8 cellular contexts compared by ENCODE assay signal in the genomic region with DNA sequence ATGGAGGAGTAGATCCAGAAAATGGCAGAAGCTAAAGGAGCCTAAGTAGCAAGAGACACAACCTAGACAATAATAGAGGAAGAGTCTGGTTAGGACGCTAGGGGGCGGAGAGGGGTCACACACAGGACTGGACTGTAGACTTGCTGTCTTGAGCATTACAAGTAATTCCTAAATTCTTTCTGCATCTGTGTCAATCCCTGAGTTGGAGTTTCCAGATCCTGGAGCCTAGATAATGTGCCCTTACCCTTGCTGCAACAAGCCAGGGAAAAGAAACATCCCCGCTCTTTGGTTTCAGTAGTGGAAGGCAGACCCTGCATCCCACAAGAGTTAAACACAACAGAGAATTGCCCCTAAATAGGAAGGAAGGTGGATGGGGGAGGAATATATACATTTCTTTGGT. TPM values are rescaled to one million over a fixed set of nuclear protein-coding genes. Genes with fewer than 3 reads are reported as not detected.
DNase-seq lines count a peak whose midpoint lies in the region; ATAC-seq and TF ChIP-seq lines count a peak whose summit lies in the region.

No MANE protein-coding gene starts in this region.

- dilution Hi-C loops in mammary epithelial cell (cut with HindIII; ENCODE audit: low sequenced_read_pairs) = no loop called here

- WGBS in mammary epithelial cell (ENCODE audit: low coverage, missing lambda C conversion rate) = 33% methylated on average over 3 of the region's 3 CpGs

- no peaks in the 10 kb centered on the region for H3K4me1 ChIP-seq in mammary epithelial cell (ENCODE audit: insufficient read depth, low read length)

- no peak overlapping the region for H3K4me2 ChIP-seq in mammary epithelial cell (ENCODE audit: insufficient read depth, low read depth, low read length)

- peak; percentile 90 to 92 for TF ChIP-seq CTCF in mammary epithelial cell (conservative IDR thresholded peaks at IDR 0.05 in 1 of 2, IDR thresholded peaks at IDR 0.05 in 1 of 2; ENCODE audit: extremely low read depth in 1 of 2, insufficient read depth in 1 of 2, low read depth in 1 of 2, low read length in 2 of 2)
- TF ChIP-seq CTCF in kidney epithelial cell (IDR thresholded peaks at IDR 0.05; ENCODE audit: insufficient read depth, low read length, poor library complexity, severe bottlenecking) = peak; percentile 93

- H3K9ac ChIP-seq in mammary epithelial cell (ENCODE audit: insufficient read depth, low read length) = no peak overlapping the region

- no peaks in the 10 kb centered on the region for H4K20me1 ChIP-seq in mammary epithelial cell (ENCODE audit: insufficient read depth, low read length)

- H3K79me2 ChIP-seq in mammary epithelial cell (ENCODE audit: insufficient read depth, low read length) = no peaks in the 10 kb centered on the region

- no peaks in the 10 kb centered on the region for H3K9me3 ChIP-seq in mammary epithelial cell (replicated peaks; ENCODE audit: insufficient read depth, low read length)

- H3K4me3 ChIP-seq in mammary epithelial cell (replicated peaks in 1 of 3; ENCODE audit: insufficient read depth in 1 of 3, low read depth in 2 of 3, low read length in 3 of 3) = no peak overlapping the region
- H3K4me3 ChIP-seq in kidney epithelial cell (ENCODE audit: low read depth, low read length) = no peak overlapping the region

- peak overlapping the region; percentile 21 for H2AFZ ChIP-seq in mammary epithelial cell (ENCODE audit: low read depth, low read length)

- H3K27me3 ChIP-seq in mammary epithelial cell (ENCODE audit: insufficient read depth, low read length) (no peaks in the 10 kb centered on the region), kidney epithelial cell (ENCODE audit: control insufficient read depth, insufficient read depth, low read length) (no peaks in the 10 kb centered on the region)

- ATAC-seq in GM18861 (IDR thresholded peaks at IDR 0.05; ENCODE audit: unreplicated experiment) (peak; percentile 96), HG02981 (IDR thresholded peaks at IDR 0.05; ENCODE audit: unreplicated experiment) (peak; percentile 97)

- peak; percentile 84 for DNase-seq in Ammon's horn (ENCODE audit: low spot score)
- DNase-seq in NCI-H1694 treated with DMSO at 0.1 percent for 48 hours (lab: John Stamatoyannopoulos, UW) = peak; percentile 68
- DNase-seq in SW480 (ENCODE audit: low spot score) = peak; percentile 78
- DNase-seq in mammary epithelial cell = peak; percentile 67
- no peak for DNase-seq in kidney epithelial cell (ENCODE audit: low read depth)
- DNase-seq in stimulated activated CD4-positive, alpha-beta T cell treated with anti-CD3 and anti-CD28 coated beads, Interleukin-2, amount 100 ng/mL, for 48 hours = peak; percentile 58 to 59

- intact Hi-C loops in mammary epithelial cell (cut with micrococcal nuclease) = loop anchor here (1.0 to 5.0 kb wide), 4 partner anchors 73 to 256 kb away; no protein-coding TSS in a partner anchor

- CTCF ChIA-PET in mammary epithelial cell (lab: Charles Lee; ENCODE audit: low non-redundant PET) = interaction anchor here (0.5 to 1.0 kb wide), 3 partner anchors 16 to 85 kb away, joined by 4 to 5 read pairs (median 4); no protein-coding TSS in a partner anchor

- no peak overlapping the region for H3K27ac ChIP-seq in mammary epithelial cell (ENCODE audit: insufficient read depth, low read depth, low read length)

- H3K36me3 ChIP-seq in mammary epithelial cell (ENCODE audit: insufficient read depth, low read length) (no peaks in the 10 kb centered on the region), kidney epithelial cell (ENCODE audit: control insufficient read depth, insufficient read depth, low read length) (no peaks in the 10 kb centered on the region)

- no TSS peak for BruUV-seq in mammary epithelial cell (replicated peaks; lab: Mats Ljungman, UMichigan)

- in situ Hi-C loops in mammary epithelial cell (cut with MboI; ENCODE audit: low sequenced_read_pairs in 2 of 2) = loop anchor here in 1 of 2 donors (25.0 kb wide), 1 partner anchor 253 kb away; no protein-coding TSS in a partner anchor

RNA-seq across cellular contexts. Expression of gene CCDC73, which starts 14.9 kb away (rescaled TPM):
- total RNA-seq in mammary epithelial cell (not detected), kidney epithelial cell (0.07 TPM in 1 of 2 replicates, not detected in the other)
- not detected for polyA plus RNA-seq in mammary epithelial cell
- not detected for polyA minus RNA-seq in mammary epithelial cell

RNA-seq across cellular contexts. Expression of gene PRRG4, which starts 20.4 kb away (rescaled TPM):
- total RNA-seq in mammary epithelial cell (10 to 100 TPM; 10.3 to 15.2 TPM), kidney epithelial cell (3.0 and 3.7 TPM in 2 replicates)
- polyA plus RNA-seq in mammary epithelial cell = 7.0 TPM
- polyA minus RNA-seq in mammary epithelial cell = 14.9 TPM
